In genomic region chr5:36357391-36357790, GRCh38 we compare ENCODE assay signal across 15 cellular contexts. TPM values are rescaled to one million over a fixed set of nuclear protein-coding genes. Genes with fewer than 3 reads are reported as not detected.
DNase-seq lines count a peak whose midpoint lies in the region; ATAC-seq and TF ChIP-seq lines count a peak whose summit lies in the region.
"Had no signal": no experiment of that assay in that cellular context is flagged by ENCODE, and none has a peak within 500 bp of the region (broad histone marks: within the 10 kb centered on the region; RNA-seq: fewer than 3 reads in every experiment).

No MANE protein-coding gene starts in this region.

- H3K36me3 Mint-ChIP-seq in activated CD4-positive, alpha-beta T cell treated with anti-CD3 and anti-CD28 coated beads, Interleukin-2, amount 10 ng/mL, durations not matched to agents 24 days and 14 days (ENCODE audit: low read depth) = no peaks in the 10 kb centered on the region
- H3K36me3 Mint-ChIP-seq in activated CD4-positive, alpha-beta T cell treated with anti-CD3 and anti-CD28 coated beads for 36 hours (ENCODE audit: low read depth) = no peaks in the 10 kb centered on the region
- H3K36me3 Mint-ChIP-seq in stimulated activated memory B cell treated with anti-CD40 and anti-IgM and Interleukin-4, amounts not matched to agents 10 μg/mL and 1 μg/mL and 100 μg/mL, for 72 hours = no peaks in the 10 kb centered on the region
- no peaks in the 10 kb centered on the region for H3K36me3 Mint-ChIP-seq in activated CD8-positive, alpha-beta memory T cell treated with anti-CD3 and anti-CD28 coated beads, Interleukin-2, amount 10 ng/mL, durations not matched to agents 7 days and 5 days

- TF ChIP-seq CTCF in fibroblast of the aortic adventitia (IDR thresholded peaks at IDR 0.05; ENCODE audit: insufficient read depth, low read length) = no peak

- no peak for ATAC-seq in activated CD4-positive, alpha-beta T cell treated with anti-CD3 and anti-CD28 coated beads for 36 hours
- peak; percentile 35 for ATAC-seq in stimulated activated memory B cell treated with anti-CD40 and anti-IgM and Interleukin-4, amounts not matched to agents 10 μg/mL and 1 μg/mL and 100 μg/mL, for 72 hours
- no peak for ATAC-seq in HG02642 (IDR thresholded peaks at IDR 0.05; ENCODE audit: poor library complexity, unreplicated experiment)
- no peak for ATAC-seq in activated CD8-positive, alpha-beta memory T cell treated with anti-CD3 and anti-CD28 coated beads, Interleukin-2, amount 10 ng/mL, durations not matched to agents 7 days and 5 days

- H3K4me3 Mint-ChIP-seq in activated CD4-positive, alpha-beta T cell treated with anti-CD3 and anti-CD28 coated beads, Interleukin-2, amount 10 ng/mL, durations not matched to agents 24 days and 14 days = no peak overlapping the region
- H3K4me3 Mint-ChIP-seq in activated CD4-positive, alpha-beta T cell treated with anti-CD3 and anti-CD28 coated beads for 36 hours = no peak overlapping the region
- no peak overlapping the region for H3K4me3 Mint-ChIP-seq in stimulated activated memory B cell treated with anti-CD40 and anti-IgM and Interleukin-4, amounts not matched to agents 10 μg/mL and 1 μg/mL and 100 μg/mL, for 72 hours
- no peak overlapping the region for H3K4me3 Mint-ChIP-seq in activated CD8-positive, alpha-beta memory T cell treated with anti-CD3 and anti-CD28 coated beads, Interleukin-2, amount 10 ng/mL, durations not matched to agents 7 days and 5 days

- intact Hi-C loops in activated CD4-positive, alpha-beta T cell treated with anti-CD3 and anti-CD28 coated beads, Interleukin-2, amount 10 ng/mL, durations not matched to agents 24 days and 14 days (cut with micrococcal nuclease) = no loop called here
- intact Hi-C loops in activated CD4-positive, alpha-beta T cell treated with anti-CD3 and anti-CD28 coated beads for 36 hours (cut with DNase I, micrococcal nuclease) = no loop called here

- no peak overlapping the region for H3K27ac Mint-ChIP-seq in activated CD4-positive, alpha-beta T cell treated with anti-CD3 and anti-CD28 coated beads, Interleukin-2, amount 10 ng/mL, durations not matched to agents 24 days and 14 days
- no peak overlapping the region for H3K27ac Mint-ChIP-seq in activated CD4-positive, alpha-beta T cell treated with anti-CD3 and anti-CD28 coated beads for 36 hours
- H3K27ac Mint-ChIP-seq in stimulated activated memory B cell treated with anti-CD40 and anti-IgM and Interleukin-4, amounts not matched to agents 10 μg/mL and 1 μg/mL and 100 μg/mL, for 72 hours = no peak overlapping the region
- no peak overlapping the region for H3K27ac Mint-ChIP-seq in activated CD8-positive, alpha-beta memory T cell treated with anti-CD3 and anti-CD28 coated beads, Interleukin-2, amount 10 ng/mL, durations not matched to agents 7 days and 5 days

- H3K9me3 Mint-ChIP-seq in activated CD4-positive, alpha-beta T cell treated with anti-CD3 and anti-CD28 coated beads, Interleukin-2, amount 10 ng/mL, durations not matched to agents 24 days and 14 days = no peaks in the 10 kb centered on the region
- H3K9me3 Mint-ChIP-seq in activated CD4-positive, alpha-beta T cell treated with anti-CD3 and anti-CD28 coated beads for 36 hours (ENCODE audit: low read depth) = no peaks in the 10 kb centered on the region
- H3K9me3 Mint-ChIP-seq in stimulated activated memory B cell treated with anti-CD40 and anti-IgM and Interleukin-4, amounts not matched to agents 10 μg/mL and 1 μg/mL and 100 μg/mL, for 72 hours = no peaks in the 10 kb centered on the region
- no peaks in the 10 kb centered on the region for H3K9me3 Mint-ChIP-seq in activated CD8-positive, alpha-beta memory T cell treated with anti-CD3 and anti-CD28 coated beads, Interleukin-2, amount 10 ng/mL, durations not matched to agents 7 days and 5 days (ENCODE audit: low read depth)

- no peak overlapping the region for H3K4me3 ChIP-seq in fibroblast of the aortic adventitia (ENCODE audit: low read depth, low read length)
- H3K4me3 ChIP-seq: SJSA1, stomach had no signal

- peak; percentile 40 for DNase-seq in activated CD4-positive, alpha-beta T cell treated with anti-CD3 and anti-CD28 coated beads, Interleukin-2, amount 10 ng/mL, durations not matched to agents 24 days and 14 days
- no peak for DNase-seq in activated CD4-positive, alpha-beta T cell treated with anti-CD3 and anti-CD28 coated beads for 36 hours
- DNase-seq in RPMI7951 (ENCODE audit: low read depth) = peak; percentile 91
- peak; percentile 66 for DNase-seq in fibroblast of the aortic adventitia (ENCODE audit: low read depth)
- DNase-seq in T-helper 1 cell = no peak
- no peak for DNase-seq in activated CD8-positive, alpha-beta memory T cell treated with anti-CD3 and anti-CD28 coated beads, Interleukin-2, amount 10 ng/mL, durations not matched to agents 7 days and 5 days
- DNase-seq: 8988T; activated naive CD4-positive, alpha-beta T cell treated with Interleukin-2 at 50 U/mL for 16 hours; caudate nucleus; NCI-H1092; stomach; WERI-Rb-1 had no signal

- peaks cover 6% of the 10 kb centered on the region for H3K27me3 Mint-ChIP-seq in activated CD4-positive, alpha-beta T cell treated with anti-CD3 and anti-CD28 coated beads, Interleukin-2, amount 10 ng/mL, durations not matched to agents 24 days and 14 days
- H3K27me3 Mint-ChIP-seq in activated CD4-positive, alpha-beta T cell treated with anti-CD3 and anti-CD28 coated beads for 36 hours = no peaks in the 10 kb centered on the region
- no peaks in the 10 kb centered on the region for H3K27me3 Mint-ChIP-seq in stimulated activated memory B cell treated with anti-CD40 and anti-IgM and Interleukin-4, amounts not matched to agents 10 μg/mL and 1 μg/mL and 100 μg/mL, for 72 hours
- H3K27me3 Mint-ChIP-seq in activated CD8-positive, alpha-beta memory T cell treated with anti-CD3 and anti-CD28 coated beads, Interleukin-2, amount 10 ng/mL, durations not matched to agents 7 days and 5 days = peaks cover 6% of the 10 kb centered on the region

- POLR2A ChIA-PET in activated CD4-positive, alpha-beta T cell treated with anti-CD3 and anti-CD28 coated beads for 36 hours (lab: Charles Lee) = no interaction called here

- H3K4me1 Mint-ChIP-seq in activated CD4-positive, alpha-beta T cell treated with anti-CD3 and anti-CD28 coated beads, Interleukin-2, amount 10 ng/mL, durations not matched to agents 24 days and 14 days = peaks cover 6% of the 10 kb centered on the region
- no peaks in the 10 kb centered on the region for H3K4me1 Mint-ChIP-seq in activated CD4-positive, alpha-beta T cell treated with anti-CD3 and anti-CD28 coated beads for 36 hours
- no peaks in the 10 kb centered on the region for H3K4me1 Mint-ChIP-seq in stimulated activated memory B cell treated with anti-CD40 and anti-IgM and Interleukin-4, amounts not matched to agents 10 μg/mL and 1 μg/mL and 100 μg/mL, for 72 hours
- H3K4me1 Mint-ChIP-seq in activated CD8-positive, alpha-beta memory T cell treated with anti-CD3 and anti-CD28 coated beads, Interleukin-2, amount 10 ng/mL, durations not matched to agents 7 days and 5 days = peaks cover 4% of the 10 kb centered on the region

- CTCF ChIA-PET in activated CD4-positive, alpha-beta T cell treated with anti-CD3 and anti-CD28 coated beads for 36 hours (lab: Charles Lee) = interaction anchor here (0.5 to 0.7 kb wide), 2 partner anchors 371 to 1789 kb away, joined by 3 read pairs; no protein-coding TSS in a partner anchor
- CTCF ChIA-PET in activated CD8-positive, alpha-beta memory T cell treated with anti-CD3 and anti-CD28 coated beads, Interleukin-2, amount 10 ng/mL, durations not matched to agents 7 days and 5 days (lab: Charles Lee) = no interaction called here

RNA-seq across cellular contexts. Expression of gene RANBP3L, which starts 55.7 kb away (rescaled TPM):
- total RNA-seq in activated CD4-positive, alpha-beta T cell treated with anti-CD3 and anti-CD28 coated beads, Interleukin-2, amount 10 ng/mL, durations not matched to agents 24 days and 14 days = not detected in 2 replicates
- under 1 TPM; 0.07 to 0.16 TPM for total RNA-seq in activated CD4-positive, alpha-beta T cell treated with anti-CD3 and anti-CD28 coated beads for 36 hours
- 2.6 and 3.3 TPM in 2 replicates for total RNA-seq in RPMI7951 (2014; rRNA removed; shearing (Covaris generic))
- 0.27 TPM in 1 of 2 replicates, not detected in the other for total RNA-seq in fibroblast of the aortic adventitia (ENCODE audit: low replicate concordance)
- not detected for total RNA-seq in activated CD8-positive, alpha-beta memory T cell treated with anti-CD3 and anti-CD28 coated beads, Interleukin-2, amount 10 ng/mL, durations not matched to agents 7 days and 5 days
- total RNA-seq: SJSA1 had no signal

Comparison
In these comparisons a context has a peak if more than half of its experiments do, and no peak if none do; other contexts are left out.
1. DNase-seq: peak in activated CD4-positive, alpha-beta T cell treated with anti-CD3 and anti-CD28 coated beads, Interleukin-2, amount 10 ng/mL, durations not matched to agents 24 days and 14 days (single experiment), RPMI7951 (single experiment) and fibroblast of the aortic adventitia (single experiment); none in activated CD4-positive, alpha-beta T cell treated with anti-CD3 and anti-CD28 coated beads for 36 hours (single experiment), T-helper 1 cell (0 of 5) and activated CD8-positive, alpha-beta memory T cell treated with anti-CD3 and anti-CD28 coated beads, Interleukin-2, amount 10 ng/mL, durations not matched to agents 7 days and 5 days (single experiment).